In genomic region chr11:3831378-3832239, GRCh38 we compare ENCODE assay signal across 11 cellular contexts. TPM values are rescaled to one million over a fixed set of nuclear protein-coding genes. Genes with fewer than 3 reads are reported as not detected.
A peak's percentile ranks its signal among the peaks of the same experiment; 100 is the strongest.
DNase-seq lines count a peak whose midpoint lies in the region; ATAC-seq, FAIRE-seq and TF ChIP-seq lines count a peak whose summit lies in the region.
"Had no signal": no experiment of that assay in that cellular context is flagged by ENCODE, and none has a peak within 500 bp of the region (broad histone marks: within the 10 kb centered on the region; RNA-seq: fewer than 3 reads in every experiment).

No MANE protein-coding gene starts in this region.

- H3K4me1 ChIP-seq in HepG2 (ENCODE audit: insufficient read depth, low read length): peaks cover 32% of the 10 kb centered on the region

- DNase-seq in activated naive CD4-positive, alpha-beta T cell treated with Interleukin-2 at 50 U/mL for 16 hours: no peak
- no peak for DNase-seq in activated naive CD8-positive, alpha-beta T cell treated with anti-CD3 and anti-CD28 coated beads, Interleukin-2, amount 10 ng/mL, durations not matched to agents 7 days and 5 days
- DNase-seq in HepG2 (ENCODE audit: low spot score) (no peak), type B pancreatic cell (ENCODE audit: extremely low spot score, unreplicated experiment) (no peak), activated gamma-delta T cell treated with Interleukin-2 at 50 U/mL for 16 hours (no peak), NCI-H2227 (lab: John Stamatoyannopoulos, UW; ENCODE audit: unreplicated experiment) (no peak), mesothelial cell of epicardium (ENCODE audit: low spot score in 2 of 2, unreplicated experiment in 2 of 2) (no peak)
- DNase-seq: NCI-H187 treated with DMSO at 0.1 percent for 48 hours had no signal

- TF ChIP-seq POLR2A in HepG2 (IDR thresholded peaks at IDR 0.05; ENCODE audit: insufficient read depth in 1 of 2, low read depth in 2 of 2, low read length in 2 of 2): no peak

- peak overlapping the region; percentile 73 for H3K4me3 Mint-ChIP-seq in activated naive CD4-positive, alpha-beta T cell treated with anti-CD3 and anti-CD28 coated beads, Interleukin-2, amount 50 U/mL, for 24 hours
- H3K4me3 Mint-ChIP-seq in activated naive CD8-positive, alpha-beta T cell treated with anti-CD3 and anti-CD28 coated beads, Interleukin-2, amount 10 ng/mL, durations not matched to agents 7 days and 5 days: peak overlapping the region; percentile 31
- no peak overlapping the region for H3K4me3 Mint-ChIP-seq in type B pancreatic cell
- H3K4me3 Mint-ChIP-seq in mesothelial cell of epicardium: no peak overlapping the region

- peaks cover 25% of the 10 kb centered on the region for H3K36me3 Mint-ChIP-seq in activated naive CD4-positive, alpha-beta T cell treated with anti-CD3 and anti-CD28 coated beads, Interleukin-2, amount 50 U/mL, for 24 hours
- H3K36me3 Mint-ChIP-seq in activated naive CD8-positive, alpha-beta T cell treated with anti-CD3 and anti-CD28 coated beads, Interleukin-2, amount 10 ng/mL, durations not matched to agents 7 days and 5 days: peaks cover 42% of the 10 kb centered on the region
- H3K36me3 Mint-ChIP-seq in type B pancreatic cell (peaks cover 25% of the 10 kb centered on the region), mesothelial cell of epicardium (peaks cover 14% of the 10 kb centered on the region)

- no peak overlapping the region for H3K9ac ChIP-seq in HepG2 (ENCODE audit: insufficient read depth, low read depth, low read length)

- no peak for ATAC-seq in activated naive CD8-positive, alpha-beta T cell treated with anti-CD3 and anti-CD28 coated beads, Interleukin-2, amount 10 ng/mL, durations not matched to agents 7 days and 5 days (ENCODE audit: low read depth)
- ATAC-seq in HepG2: peak; percentile 20; the same call in 1 of the 3 replicates

- no peaks in the 10 kb centered on the region for H3K27me3 ChIP-seq in HepG2 (ENCODE audit: control insufficient read depth in 1 of 2, insufficient read depth in 2 of 2, low read length in 2 of 2)

- peaks cover 81% of the 10 kb centered on the region for H3K4me1 Mint-ChIP-seq in activated naive CD4-positive, alpha-beta T cell treated with anti-CD3 and anti-CD28 coated beads, Interleukin-2, amount 50 U/mL, for 24 hours
- H3K4me1 Mint-ChIP-seq in activated naive CD8-positive, alpha-beta T cell treated with anti-CD3 and anti-CD28 coated beads, Interleukin-2, amount 10 ng/mL, durations not matched to agents 7 days and 5 days: peaks cover 66% of the 10 kb centered on the region
- H3K4me1 Mint-ChIP-seq in type B pancreatic cell (ENCODE audit: unreplicated experiment) (peaks cover 16% of the 10 kb centered on the region), mesothelial cell of epicardium (peaks cover 8% of the 10 kb centered on the region)

- no peaks in the 10 kb centered on the region for H3K9me3 Mint-ChIP-seq in activated naive CD4-positive, alpha-beta T cell treated with anti-CD3 and anti-CD28 coated beads, Interleukin-2, amount 50 U/mL, for 24 hours
- no peaks in the 10 kb centered on the region for H3K9me3 Mint-ChIP-seq in activated naive CD8-positive, alpha-beta T cell treated with anti-CD3 and anti-CD28 coated beads, Interleukin-2, amount 10 ng/mL, durations not matched to agents 7 days and 5 days
- H3K9me3 Mint-ChIP-seq in type B pancreatic cell (no peaks in the 10 kb centered on the region), mesothelial cell of epicardium (no peaks in the 10 kb centered on the region)

- H3K4me2 ChIP-seq in HepG2 (ENCODE audit: low read depth, low read length): no peak overlapping the region

- no peaks in the 10 kb centered on the region for H3K27me3 Mint-ChIP-seq in activated naive CD4-positive, alpha-beta T cell treated with anti-CD3 and anti-CD28 coated beads, Interleukin-2, amount 50 U/mL, for 24 hours
- H3K27me3 Mint-ChIP-seq in activated naive CD8-positive, alpha-beta T cell treated with anti-CD3 and anti-CD28 coated beads, Interleukin-2, amount 10 ng/mL, durations not matched to agents 7 days and 5 days: no peaks in the 10 kb centered on the region
- H3K27me3 Mint-ChIP-seq in type B pancreatic cell: no peaks in the 10 kb centered on the region
- no peaks in the 10 kb centered on the region for H3K27me3 Mint-ChIP-seq in mesothelial cell of epicardium (ENCODE audit: low read depth)

- CTCF ChIA-PET in HepG2 (lab: Yijun Ruan, JAX; ENCODE audit: low intra/inter-chr PET ratio, low total read pairs): no interaction called here

- H2AFZ ChIP-seq in HepG2 (ENCODE audit: low read length): no peak overlapping the region

- H3K36me3 ChIP-seq in HepG2 (replicated peaks in 1 of 2; ENCODE audit: control insufficient read depth in 1 of 2, insufficient read depth in 2 of 2, low read length in 2 of 2): peaks cover 7 to 25% of the 10 kb centered on the region in 2 experiments; a peak in 4 of 5 replicates

- in situ Hi-C loops in HepG2 (cut with HindIII; ENCODE audit: extremely low pct_ligation_motif_present, low pct_unique_long_range_greater_than_20kb): no loop called here

- no peaks in the 10 kb centered on the region; the same call in 1 of the 2 replicates for H4K20me1 ChIP-seq in HepG2 (ENCODE audit: insufficient read depth, low read length)

- no peak for TF ChIP-seq CTCF in HepG2 (CRISPR knock-in tag; IDR thresholded peaks at IDR 0.05)
- no peak for TF ChIP-seq CTCF in type B pancreatic cell (conservative IDR thresholded peaks at IDR 0.05)
- TF ChIP-seq CTCF in mesothelial cell of epicardium (IDR thresholded peaks at IDR 0.05; ENCODE audit: unreplicated experiment): no peak

- H3K27ac Mint-ChIP-seq in activated naive CD4-positive, alpha-beta T cell treated with anti-CD3 and anti-CD28 coated beads, Interleukin-2, amount 50 U/mL, for 24 hours: peak overlapping the region; percentile 92
- H3K27ac Mint-ChIP-seq in activated naive CD8-positive, alpha-beta T cell treated with anti-CD3 and anti-CD28 coated beads, Interleukin-2, amount 10 ng/mL, durations not matched to agents 7 days and 5 days: peak overlapping the region; percentile 75
- peak overlapping the region; percentile 71 for H3K27ac Mint-ChIP-seq in type B pancreatic cell
- H3K27ac Mint-ChIP-seq in mesothelial cell of epicardium: no peak overlapping the region

- intact Hi-C loops in HepG2 (cut with micrococcal nuclease; ENCODE audit: unreplicated experiment): no loop called here

- no peaks in the 10 kb centered on the region for H3K9me3 ChIP-seq in HepG2 (ENCODE audit: low read length)

- TF ChIP-seq EP300 in HepG2 (IDR thresholded peaks at IDR 0.05; ENCODE audit: low read depth in 2 of 2, low read length in 2 of 2): no peak
- TF ChIP-seq EP300 in HepG2 (CRISPR knock-in tag; IDR thresholded peaks at IDR 0.05; ENCODE audit: borderline replicate concordance): no peak

- H3K27ac ChIP-seq in HepG2 (ENCODE audit: extremely low read length, insufficient read depth, low read length): no peak overlapping the region
- H3K27ac ChIP-seq: epithelial cell of prostate had no signal

- POLR2A ChIA-PET in activated naive CD8-positive, alpha-beta T cell treated with anti-CD3 and anti-CD28 coated beads, Interleukin-2, amount 10 ng/mL, durations not matched to agents 7 days and 5 days (lab: Charles Lee): interaction anchor here (0.6 to 3.8 kb wide), 4 partner anchors 8 to 23 kb away, joined by 3 to 21 read pairs (median 4); partner anchors contain the start of gene RHOG
- POLR2A ChIA-PET in HepG2 (lab: Yijun Ruan, JAX): interaction anchor here (1.1 to 1.3 kb wide), 2 partner anchors 10 to 34 kb away, joined by 3 to 6 read pairs; partner anchors contain the start of genes NUP98 and RHOG

- peaks cover 9% of the 10 kb centered on the region for H3K79me2 ChIP-seq in HepG2 (ENCODE audit: insufficient read depth, low read length)

- WGBS in HepG2 (ENCODE audit: low lambda C conversion rate): 87% methylated on average over 12 of the region's 13 CpGs

- no peak overlapping the region for H3K4me3 ChIP-seq in HepG2 (replicated peaks in 1 of 3; ENCODE audit: insufficient read depth in 1 of 3, low read depth in 2 of 3, low read length in 3 of 3)

- no TSS peak for BruUV-seq in HepG2 (replicated peaks; lab: Mats Ljungman, UMichigan)

- no peak for FAIRE-seq in HepG2 (lab: Jason Lieb, UNC)
- FAIRE-seq: islet of Langerhans had no signal

- no peak for TF ChIP-seq RAD21 in HepG2 (CRISPR knock-in tag; IDR thresholded peaks at IDR 0.05)

RNA-seq across cellular contexts. Expression of gene RHOG, which starts 9.2 kb away (rescaled TPM):
- 100 to 1,000 TPM; 154 to 159 TPM for total RNA-seq in activated naive CD8-positive, alpha-beta T cell treated with anti-CD3 and anti-CD28 coated beads, Interleukin-2, amount 10 ng/mL, durations not matched to agents 7 days and 5 days
- total RNA-seq in HepG2 (2016; rRNA removed; fragmentation: Illumina TruSeq; extraction: Trizol) (7.7 TPM in 2 replicates), type B pancreatic cell (ENCODE audit: low replicate concordance) (30.8 and 42.9 TPM in 2 replicates), mesothelial cell of epicardium (23.8 to 24.7 TPM (median 24.2 TPM) in 3 replicates)
- 2.6 and 3.6 TPM in 2 replicates for total RNA-seq in HepG2 (2016; cell fraction: cytosol; rRNA removed; fragmentation: Illumina TruSeq; extraction: Trizol; ENCODE audit: low read depth)
- 5.8 and 6.8 TPM in 2 replicates for total RNA-seq in HepG2 (2016; cell fraction: insoluble cytoplasmic fraction; rRNA removed; fragmentation: Illumina TruSeq; extraction: Trizol)
- total RNA-seq in HepG2 (2016; cell fraction: membrane; rRNA removed; fragmentation: Illumina TruSeq; extraction: Trizol): 5.8 and 7.4 TPM in 2 replicates
- 5.9 and 6.2 TPM in 2 replicates for total RNA-seq in HepG2 (2016; cell fraction: nucleus; rRNA removed; fragmentation: Illumina TruSeq; extraction: Trizol)
- 23.4 and 27.1 TPM in 2 replicates for polyA plus RNA-seq in HepG2 (2011; rRNA removed)
- 28.2 and 39.4 TPM in 2 replicates for polyA plus RNA-seq in HepG2 (2011; cell fraction: cytosol; rRNA removed)
- polyA plus RNA-seq in HepG2 (2011; cell fraction: nucleus; rRNA removed): 16.2 and 18.8 TPM in 2 replicates
- polyA plus RNA-seq in HepG2 (2012): 15.8 and 27.4 TPM in 2 replicates
- 9.6 and 10.7 TPM in 2 replicates for polyA plus RNA-seq in HepG2 (2016; cell fraction: cytosol; fragmentation: Illumina TruSeq; extraction: Trizol; ENCODE audit: low read depth)
- polyA plus RNA-seq in HepG2 (2016; cell fraction: insoluble cytoplasmic fraction; fragmentation: Illumina TruSeq; extraction: Trizol; ENCODE audit: low read depth): 21.0 and 25.0 TPM in 2 replicates
- 18.5 and 19.3 TPM in 2 replicates for polyA plus RNA-seq in HepG2 (2016; cell fraction: membrane; fragmentation: Illumina TruSeq; extraction: Trizol; ENCODE audit: low read depth)
- polyA plus RNA-seq in HepG2 (2016; cell fraction: nucleus; fragmentation: Illumina TruSeq; extraction: Trizol; ENCODE audit: insufficient read depth, low read depth): 22.3 and 26.4 TPM in 2 replicates
- polyA minus RNA-seq in HepG2 (2011; rRNA and poly(A)+ RNA removed; ENCODE audit: low replicate concordance): 83.5 and 114 TPM in 2 replicates
- polyA minus RNA-seq in HepG2 (2011; cell fraction: cytosol; rRNA and poly(A)+ RNA removed): 21.8 and 27.6 TPM in 2 replicates
- polyA minus RNA-seq in HepG2 (2011; cell fraction: nucleus; rRNA and poly(A)+ RNA removed): 11.5 and 17.4 TPM in 2 replicates

RNA-seq across cellular contexts. Expression of gene PGAP2, which starts 23.2 kb away (rescaled TPM):
- 10 to 100 TPM; 21.8 to 22.7 TPM for total RNA-seq in activated naive CD8-positive, alpha-beta T cell treated with anti-CD3 and anti-CD28 coated beads, Interleukin-2, amount 10 ng/mL, durations not matched to agents 7 days and 5 days
- 16.8 and 21.5 TPM in 2 replicates for total RNA-seq in HepG2 (2016; rRNA removed; fragmentation: Illumina TruSeq; extraction: Trizol)
- total RNA-seq in HepG2 (2016; cell fraction: cytosol; rRNA removed; fragmentation: Illumina TruSeq; extraction: Trizol; ENCODE audit: low read depth): 20.3 and 25.5 TPM in 2 replicates
- total RNA-seq in HepG2 (2016; cell fraction: insoluble cytoplasmic fraction; rRNA removed; fragmentation: Illumina TruSeq; extraction: Trizol): 17.1 and 19.6 TPM in 2 replicates
- total RNA-seq in HepG2 (2016; cell fraction: membrane; rRNA removed; fragmentation: Illumina TruSeq; extraction: Trizol): 36.5 and 42.1 TPM in 2 replicates
- 16.9 and 22.3 TPM in 2 replicates for total RNA-seq in HepG2 (2016; cell fraction: nucleus; rRNA removed; fragmentation: Illumina TruSeq; extraction: Trizol)
- polyA plus RNA-seq in HepG2 (2011; rRNA removed): 46.8 and 47.8 TPM in 2 replicates
- 34.6 and 41.7 TPM in 2 replicates for polyA plus RNA-seq in HepG2 (2011; cell fraction: cytosol; rRNA removed)
- 70.5 and 72.6 TPM in 2 replicates for polyA plus RNA-seq in HepG2 (2011; cell fraction: nucleus; rRNA removed)
- polyA plus RNA-seq in HepG2 (2012): 17.5 and 20.8 TPM in 2 replicates
- 42.7 and 51.8 TPM in 2 replicates for polyA plus RNA-seq in HepG2 (2016; cell fraction: cytosol; fragmentation: Illumina TruSeq; extraction: Trizol; ENCODE audit: low read depth)
- 29.8 and 30.5 TPM in 2 replicates for polyA plus RNA-seq in HepG2 (2016; cell fraction: insoluble cytoplasmic fraction; fragmentation: Illumina TruSeq; extraction: Trizol; ENCODE audit: low read depth)
- 58.5 and 61.9 TPM in 2 replicates for polyA plus RNA-seq in HepG2 (2016; cell fraction: membrane; fragmentation: Illumina TruSeq; extraction: Trizol; ENCODE audit: low read depth)
- polyA plus RNA-seq in HepG2 (2016; cell fraction: nucleus; fragmentation: Illumina TruSeq; extraction: Trizol; ENCODE audit: insufficient read depth, low read depth): 62.7 and 64.3 TPM in 2 replicates
- polyA minus RNA-seq in HepG2 (2011; rRNA and poly(A)+ RNA removed; ENCODE audit: low replicate concordance): 72.3 and 77.1 TPM in 2 replicates
- 15.6 and 19.4 TPM in 2 replicates for polyA minus RNA-seq in HepG2 (2011; cell fraction: cytosol; rRNA and poly(A)+ RNA removed)
- polyA minus RNA-seq in HepG2 (2011; cell fraction: nucleus; rRNA and poly(A)+ RNA removed): 9.1 and 11.2 TPM in 2 replicates
- 42.3 and 43.1 TPM in 2 replicates for total RNA-seq in type B pancreatic cell (ENCODE audit: low replicate concordance)
- total RNA-seq in mesothelial cell of epicardium: 43.2 to 47.6 TPM (median 47.4 TPM) in 3 replicates

RNA-seq across cellular contexts. Expression of gene STIM1, which starts 23.9 kb away (rescaled TPM):
- total RNA-seq in activated naive CD8-positive, alpha-beta T cell treated with anti-CD3 and anti-CD28 coated beads, Interleukin-2, amount 10 ng/mL, durations not matched to agents 7 days and 5 days: 100 to 1,000 TPM in 1 of 2 experiments, 10 to 100 TPM in 1; 98.8 to 101 TPM
- total RNA-seq in HepG2 (2016; rRNA removed; fragmentation: Illumina TruSeq; extraction: Trizol) (16.3 and 19.2 TPM in 2 replicates), type B pancreatic cell (ENCODE audit: low replicate concordance) (38.9 and 53.3 TPM in 2 replicates), mesothelial cell of epicardium (41.2 to 43.9 TPM (median 43.7 TPM) in 3 replicates)
- 4.1 and 5.8 TPM in 2 replicates for total RNA-seq in HepG2 (2016; cell fraction: cytosol; rRNA removed; fragmentation: Illumina TruSeq; extraction: Trizol; ENCODE audit: low read depth)
- total RNA-seq in HepG2 (2016; cell fraction: insoluble cytoplasmic fraction; rRNA removed; fragmentation: Illumina TruSeq; extraction: Trizol): 10.3 and 20.0 TPM in 2 replicates
- 9.1 and 11.2 TPM in 2 replicates for total RNA-seq in HepG2 (2016; cell fraction: membrane; rRNA removed; fragmentation: Illumina TruSeq; extraction: Trizol)
- 32.4 and 32.5 TPM in 2 replicates for total RNA-seq in HepG2 (2016; cell fraction: nucleus; rRNA removed; fragmentation: Illumina TruSeq; extraction: Trizol)
- 28.5 and 33.3 TPM in 2 replicates for polyA plus RNA-seq in HepG2 (2011; rRNA removed)
- polyA plus RNA-seq in HepG2 (2011; cell fraction: cytosol; rRNA removed): 25.0 and 31.9 TPM in 2 replicates
- polyA plus RNA-seq in HepG2 (2011; cell fraction: nucleus; rRNA removed): 53.3 and 57.1 TPM in 2 replicates
- polyA plus RNA-seq in HepG2 (2012): 41.4 and 42.4 TPM in 2 replicates
- polyA plus RNA-seq in HepG2 (2016; cell fraction: cytosol; fragmentation: Illumina TruSeq; extraction: Trizol; ENCODE audit: low read depth): 2.6 TPM in 2 replicates
- polyA plus RNA-seq in HepG2 (2016; cell fraction: insoluble cytoplasmic fraction; fragmentation: Illumina TruSeq; extraction: Trizol; ENCODE audit: low read depth): 10.3 and 12.6 TPM in 2 replicates
- polyA plus RNA-seq in HepG2 (2016; cell fraction: membrane; fragmentation: Illumina TruSeq; extraction: Trizol; ENCODE audit: low read depth): 7.0 and 7.4 TPM in 2 replicates
- polyA plus RNA-seq in HepG2 (2016; cell fraction: nucleus; fragmentation: Illumina TruSeq; extraction: Trizol; ENCODE audit: insufficient read depth, low read depth): 37.7 and 37.8 TPM in 2 replicates
- polyA minus RNA-seq in HepG2 (2011; rRNA and poly(A)+ RNA removed; ENCODE audit: low replicate concordance): 46.4 and 107 TPM in 2 replicates
- polyA minus RNA-seq in HepG2 (2011; cell fraction: cytosol; rRNA and poly(A)+ RNA removed): 35.8 and 57.5 TPM in 2 replicates
- polyA minus RNA-seq in HepG2 (2011; cell fraction: nucleus; rRNA and poly(A)+ RNA removed): 43.4 and 64.5 TPM in 2 replicates

RNA-seq across cellular contexts. Expression of gene NUP98, which starts 34.3 kb away (rescaled TPM):
- total RNA-seq in activated naive CD8-positive, alpha-beta T cell treated with anti-CD3 and anti-CD28 coated beads, Interleukin-2, amount 10 ng/mL, durations not matched to agents 7 days and 5 days: 10 to 100 TPM; 91.4 to 96.7 TPM
- total RNA-seq in HepG2 (2016; rRNA removed; fragmentation: Illumina TruSeq; extraction: Trizol) (85.3 and 126 TPM in 2 replicates), type B pancreatic cell (ENCODE audit: low replicate concordance) (74.6 and 77.4 TPM in 2 replicates), mesothelial cell of epicardium (82.6 to 85.4 TPM (median 83.3 TPM) in 3 replicates)
- total RNA-seq in HepG2 (2016; cell fraction: cytosol; rRNA removed; fragmentation: Illumina TruSeq; extraction: Trizol; ENCODE audit: low read depth): 43.1 and 51.6 TPM in 2 replicates
- 89.3 and 123 TPM in 2 replicates for total RNA-seq in HepG2 (2016; cell fraction: insoluble cytoplasmic fraction; rRNA removed; fragmentation: Illumina TruSeq; extraction: Trizol)
- 26.3 and 32.0 TPM in 2 replicates for total RNA-seq in HepG2 (2016; cell fraction: membrane; rRNA removed; fragmentation: Illumina TruSeq; extraction: Trizol)
- 76.7 and 93.4 TPM in 2 replicates for total RNA-seq in HepG2 (2016; cell fraction: nucleus; rRNA removed; fragmentation: Illumina TruSeq; extraction: Trizol)
- 73.6 and 76.6 TPM in 2 replicates for polyA plus RNA-seq in HepG2 (2011; rRNA removed)
- 69.6 and 79.5 TPM in 2 replicates for polyA plus RNA-seq in HepG2 (2011; cell fraction: cytosol; rRNA removed)
- polyA plus RNA-seq in HepG2 (2011; cell fraction: nucleus; rRNA removed): 104 and 106 TPM in 2 replicates
- 30.9 and 40.3 TPM in 2 replicates for polyA plus RNA-seq in HepG2 (2012)
- 3.7 and 4.0 TPM in 2 replicates for polyA plus RNA-seq in HepG2 (2016; cell fraction: cytosol; fragmentation: Illumina TruSeq; extraction: Trizol; ENCODE audit: low read depth)
- 75.4 and 87.3 TPM in 2 replicates for polyA plus RNA-seq in HepG2 (2016; cell fraction: insoluble cytoplasmic fraction; fragmentation: Illumina TruSeq; extraction: Trizol; ENCODE audit: low read depth)
- 7.2 and 10.0 TPM in 2 replicates for polyA plus RNA-seq in HepG2 (2016; cell fraction: membrane; fragmentation: Illumina TruSeq; extraction: Trizol; ENCODE audit: low read depth)
- 69.6 and 70.2 TPM in 2 replicates for polyA plus RNA-seq in HepG2 (2016; cell fraction: nucleus; fragmentation: Illumina TruSeq; extraction: Trizol; ENCODE audit: insufficient read depth, low read depth)
- 297 and 701 TPM in 2 replicates for polyA minus RNA-seq in HepG2 (2011; rRNA and poly(A)+ RNA removed; ENCODE audit: low replicate concordance)
- 83.2 and 92.9 TPM in 2 replicates for polyA minus RNA-seq in HepG2 (2011; cell fraction: cytosol; rRNA and poly(A)+ RNA removed)
- polyA minus RNA-seq in HepG2 (2011; cell fraction: nucleus; rRNA and poly(A)+ RNA removed): 87.9 and 109 TPM in 2 replicates

Comparison
In these comparisons a context has a peak if more than half of its experiments do, and no peak if none do; other contexts are left out.
1. H3K4me3 Mint-ChIP-seq: peak in activated naive CD4-positive, alpha-beta T cell treated with anti-CD3 and anti-CD28 coated beads, Interleukin-2, amount 50 U/mL, for 24 hours (single experiment) and activated naive CD8-positive, alpha-beta T cell treated with anti-CD3 and anti-CD28 coated beads, Interleukin-2, amount 10 ng/mL, durations not matched to agents 7 days and 5 days (single experiment); none in type B pancreatic cell (single experiment) and mesothelial cell of epicardium (single experiment).